ENCODE assay signal across 8 cellular contexts in genomic region chr6:150600302-150601017, GRCh38.
DNase-seq lines count a peak whose midpoint lies in the region; TF ChIP-seq lines count a peak whose summit lies in the region.

No MANE protein-coding gene starts in this region.

- peaks cover 17% of the 10 kb centered on the region for H3K27me3 ChIP-seq in iPS DF 6.9 (ENCODE audit: control insufficient read depth, insufficient read depth, low read length)

- peak; percentile 74 for DNase-seq in GM03348 (ENCODE audit: low spot score)
- peak; percentile 9 for DNase-seq in GOT3 (lab: John Stamatoyannopoulos, UW)
- peak; percentile 46 for DNase-seq in LNCaP clone FGC (ENCODE audit: low read depth)
- DNase-seq in T-helper 22 cell (ENCODE audit: low read depth), result peak; percentile 34
- DNase-seq in astrocyte of the hippocampus (ENCODE audit: low read depth, low spot score), result peak; percentile 94
- peak; percentile 54 for DNase-seq in iPS DF 6.9 (ENCODE audit: low read depth, low spot score)
- no peak for DNase-seq in skeletal muscle cell (ENCODE audit: low read depth)
- DNase-seq in effector CD8-positive, alpha-beta T cell (lab: John Stamatoyannopoulos, UW), result no peak

- peak; percentile 53 for TF ChIP-seq CTCF in LNCaP clone FGC (IDR thresholded peaks at IDR 0.05; ENCODE audit: control insufficient read depth, extremely low read depth, insufficient read depth)

- no peaks in the 10 kb centered on the region for H3K36me3 ChIP-seq in iPS DF 6.9 (ENCODE audit: control insufficient read depth, insufficient read depth, low read length)

- no peaks in the 10 kb centered on the region for H3K4me1 ChIP-seq in iPS DF 6.9 (ENCODE audit: control insufficient read depth, insufficient read depth, low read length)

- no peak overlapping the region for H3K27ac ChIP-seq in iPS DF 6.9 (ENCODE audit: low read length)

- H3K9me3 ChIP-seq in iPS DF 6.9 (ENCODE audit: control insufficient read depth, insufficient read depth, low read length), result no peaks in the 10 kb centered on the region

- WGBS in iPS DF 6.9 (ENCODE audit: insufficient coverage, insufficient read length), result no CpG with 5 or more reads among the region's 69 CpGs

- H3K4me3 ChIP-seq in LNCaP clone FGC (ENCODE audit: low read depth, low read length) (peak overlapping the region; percentile 53), iPS DF 6.9 (ENCODE audit: low read length) (peak overlapping the region; percentile 94), skeletal muscle cell (ENCODE audit: low read depth, low read length) (peak overlapping the region; percentile 53)

Comparison
In these comparisons a context has a peak if more than half of its experiments do, and no peak if none do; other contexts are left out.
1. DNase-seq: peak in GM03348 (single experiment), GOT3 (single experiment), LNCaP clone FGC (single experiment), T-helper 22 cell (single experiment), astrocyte of the hippocampus (single experiment) and iPS DF 6.9 (single experiment); none in skeletal muscle cell (single experiment) and effector CD8-positive, alpha-beta T cell (single experiment).
2. Peak in every context shown above with its lines, with median percentiles within 50 percentile points of each other: H3K4me3 ChIP-seq.